20 cellular contexts compared by ENCODE assay signal in the genomic region with DNA sequence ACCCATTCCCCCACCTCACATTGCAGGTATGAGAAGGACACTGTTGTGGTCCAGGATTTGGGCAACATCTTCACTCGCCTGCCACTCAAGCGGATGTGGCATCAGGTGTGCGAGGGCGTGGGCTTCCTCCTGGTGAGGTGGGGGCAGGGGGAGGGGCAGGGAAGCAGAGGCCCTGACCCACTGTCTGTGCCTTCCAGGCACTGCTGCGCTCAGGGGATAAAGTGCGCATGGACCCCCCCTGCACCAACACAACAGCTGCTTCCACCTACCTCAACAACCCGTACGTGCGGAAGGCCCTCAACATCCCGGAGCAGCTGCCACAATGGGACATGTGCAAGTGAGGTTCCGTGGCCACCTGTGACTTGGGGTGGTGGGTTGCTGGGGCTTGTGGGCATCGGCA. TPM values are rescaled to one million over a fixed set of nuclear protein-coding genes. Genes with fewer than 3 reads are reported as not detected.
A peak's percentile ranks its signal among the peaks of the same experiment; 100 is the strongest.
DNase-seq lines count a peak whose midpoint lies in the region; ATAC-seq, FAIRE-seq and TF ChIP-seq lines count a peak whose summit lies in the region.
"Had no signal": no experiment of that assay in that cellular context is flagged by ENCODE, and none has a peak within 500 bp of the region (broad histone marks: within the 10 kb centered on the region; RNA-seq: fewer than 3 reads in every experiment).

No MANE protein-coding gene starts in this region.

- no peak overlapping the region for H3K4me3 ChIP-seq in HepG2 (replicated peaks in 1 of 3; ENCODE audit: insufficient read depth in 1 of 3, low read depth in 2 of 3, low read length in 3 of 3)
- no peak overlapping the region for H3K4me3 ChIP-seq in right lobe of liver
- H3K4me3 ChIP-seq: BLaER1 treated with 17β-estradiol and CSF1 and Interleukin-3, amounts not matched to agents 10 nM and 100 nM; GM12878; HAP-1 had no signal

- H3K36me3 ChIP-seq in HepG2 (replicated peaks in 1 of 2; ENCODE audit: control insufficient read depth in 1 of 2, insufficient read depth in 2 of 2, low read length in 2 of 2) (peaks cover 51 to 63% of the 10 kb centered on the region in 2 experiments), right lobe of liver (peaks cover 0 to 38% (median 19%) of the 10 kb centered on the region in 4 donors)

- DNase-seq in HepG2 (ENCODE audit: low spot score) = no peak
- no peak for DNase-seq in right lobe of liver
- DNase-seq in dedifferentiated amniotic fluid mesenchymal stem cell (ENCODE audit: extremely low spot score) = peak; percentile 9
- DNase-seq in neural crest cell (ENCODE audit: low read depth, low spot score) = no peak
- DNase-seq in DMS79 (lab: John Stamatoyannopoulos, UW) = no peak
- no peak for DNase-seq in HUDEP-2 (lab: John Stamatoyannopoulos, UW; ENCODE audit: unreplicated experiment in 76 of 76)
- DNase-seq: AML-193; Calu3; CD4-positive, CD25-positive, alpha-beta regulatory T cell; DMS 273 treated with DMSO at 0.1 percent for 48 hours; GOT3; KBM-7 had no signal

- H3K9ac ChIP-seq in HepG2 (ENCODE audit: insufficient read depth, low read depth, low read length) = no peak overlapping the region
- H3K9ac ChIP-seq: BLaER1 treated with 17β-estradiol and CSF1 and Interleukin-3, amounts not matched to agents 10 nM and 100 nM had no signal

- no peak for TF ChIP-seq RAD21 in HepG2 (CRISPR knock-in tag; IDR thresholded peaks at IDR 0.05)

- in situ Hi-C loops in HepG2 (cut with HindIII; ENCODE audit: extremely low pct_ligation_motif_present, low pct_unique_long_range_greater_than_20kb) = loop anchor here (5.0 kb wide), 2 partner anchors 38 to 68 kb away; partner anchors contain the start of gene PCIF1

- H4K20me1 ChIP-seq in HepG2 (ENCODE audit: insufficient read depth, low read length) = no peaks in the 10 kb centered on the region

- H3K9me3 Mint-ChIP-seq in neural crest cell = no peaks in the 10 kb centered on the region
- H3K9me3 Mint-ChIP-seq: CD4-positive, CD25-positive, alpha-beta regulatory T cell had no signal

- no peaks in the 10 kb centered on the region for H3K27me3 ChIP-seq in HepG2 (ENCODE audit: control insufficient read depth in 1 of 2, insufficient read depth in 2 of 2, low read length in 2 of 2)
- H3K27me3 ChIP-seq in right lobe of liver = no peaks in the 10 kb centered on the region
- H3K27me3 ChIP-seq: BLaER1 treated with 17β-estradiol and CSF1 and Interleukin-3, amounts not matched to agents 10 nM and 100 nM had no signal

- no TSS peak for BruUV-seq in HepG2 (replicated peaks; lab: Mats Ljungman, UMichigan)

- peaks cover 23% of the 10 kb centered on the region for H3K4me1 Mint-ChIP-seq in neural crest cell

- no peaks in the 10 kb centered on the region for H3K36me3 Mint-ChIP-seq in neural crest cell (ENCODE audit: low read depth)

- H3K4me2 ChIP-seq in HepG2 (ENCODE audit: low read depth, low read length) = no peak overlapping the region

- ATAC-seq in HepG2 = no peak
- ATAC-seq in right lobe of liver = no peak
- no peak for ATAC-seq in GM19035 (IDR thresholded peaks at IDR 0.05; ENCODE audit: unreplicated experiment)
- no peak for ATAC-seq in GM19467 (IDR thresholded peaks at IDR 0.05; ENCODE audit: unreplicated experiment)
- ATAC-seq: GM12878 had no signal

- 77% methylated on average over 6 of the region's 12 CpGs for WGBS in HepG2 (ENCODE audit: low lambda C conversion rate)
- WGBS in right lobe of liver (ENCODE audit: insufficient coverage, low coverage, low lambda C conversion rate, missing lambda C conversion rate) = no CpG with 5 or more reads among the region's 12 CpGs

- TF ChIP-seq POLR2A in HepG2 (IDR thresholded peaks at IDR 0.05; ENCODE audit: insufficient read depth in 1 of 2, low read depth in 2 of 2, low read length in 2 of 2) = peak; percentile 20 to 45; a peak in 1 of 4 replicates
- TF ChIP-seq POLR2A in right lobe of liver (IDR thresholded peaks at IDR 0.05) = no peak

- no peak overlapping the region for H3K27ac ChIP-seq in HepG2 (ENCODE audit: extremely low read length, insufficient read depth, low read length)
- no peak overlapping the region for H3K27ac ChIP-seq in right lobe of liver
- H3K27ac ChIP-seq: 22Rv1; BLaER1 treated with 17β-estradiol and CSF1 and Interleukin-3, amounts not matched to agents 10 nM and 100 nM had no signal

- intact Hi-C loops in HepG2 (cut with micrococcal nuclease; ENCODE audit: unreplicated experiment) = no loop called here
- intact Hi-C loops in right lobe of liver (cut with DNase I) = loop anchor here in 1 of 2 donors (10.0 kb wide), 1 partner anchor 50 kb away; no protein-coding TSS in a partner anchor

- H3K4me1 ChIP-seq in HepG2 (ENCODE audit: insufficient read depth, low read length) = peaks cover 26% of the 10 kb centered on the region
- H3K4me1 ChIP-seq in right lobe of liver = peaks cover 0 to 25% (median 3%) of the 10 kb centered on the region in 4 donors

- CTCF ChIA-PET in HepG2 (lab: Yijun Ruan, JAX; ENCODE audit: low intra/inter-chr PET ratio, low total read pairs) = no interaction called here

- no peak overlapping the region for H3K27ac Mint-ChIP-seq in neural crest cell (ENCODE audit: unreplicated experiment)

- no peaks in the 10 kb centered on the region for H3K9me3 ChIP-seq in HepG2 (ENCODE audit: low read length)
- no peaks in the 10 kb centered on the region for H3K9me3 ChIP-seq in right lobe of liver
- H3K9me3 ChIP-seq: BLaER1 treated with 17β-estradiol and CSF1 and Interleukin-3, amounts not matched to agents 10 nM and 100 nM; HAP-1 had no signal

- H3K4me3 Mint-ChIP-seq in neural crest cell = peak overlapping the region; percentile 49

- H3K27me3 Mint-ChIP-seq in neural crest cell (ENCODE audit: low read depth) = peaks cover 14% of the 10 kb centered on the region
- H3K27me3 Mint-ChIP-seq: CD4-positive, CD25-positive, alpha-beta regulatory T cell had no signal

- FAIRE-seq in HepG2 (lab: Jason Lieb, UNC) = no peak
- FAIRE-seq: GM12878, GM18507 had no signal

- H3K79me2 ChIP-seq in HepG2 (ENCODE audit: insufficient read depth, low read length) = peaks cover 23% of the 10 kb centered on the region

- no peak overlapping the region for H2AFZ ChIP-seq in HepG2 (ENCODE audit: low read length)

- POLR2A ChIA-PET in HepG2 (lab: Yijun Ruan, JAX) = interaction anchor here (7.3 to 8.1 kb wide), 3 partner anchors 13 to 32 kb away, joined by 74 to 164 read pairs (median 100); partner anchors contain the start of gene PLTP

- TF ChIP-seq CTCF in HepG2 (CRISPR knock-in tag; IDR thresholded peaks at IDR 0.05) = no peak
- no peak for TF ChIP-seq CTCF in right lobe of liver (IDR thresholded peaks at IDR 0.05)
- TF ChIP-seq CTCF in neural crest cell (conservative IDR thresholded peaks at IDR 0.05) = no peak

- TF ChIP-seq EP300 in HepG2 (IDR thresholded peaks at IDR 0.05; ENCODE audit: low read depth in 2 of 2, low read length in 2 of 2) (no peak), HepG2 (CRISPR knock-in tag; IDR thresholded peaks at IDR 0.05; ENCODE audit: borderline replicate concordance) (no peak)

RNA-seq across cellular contexts. Expression of gene CTSA, which starts 3.7 kb away (rescaled TPM):
- 63.8 and 202 TPM in 2 replicates for total RNA-seq in HepG2 (2016; rRNA removed; fragmentation: Illumina TruSeq; extraction: Trizol)
- total RNA-seq in HepG2 (2016; cell fraction: cytosol; rRNA removed; fragmentation: Illumina TruSeq; extraction: Trizol; ENCODE audit: low read depth) = 83.9 and 87.3 TPM in 2 replicates
- 57.2 and 212 TPM in 2 replicates for total RNA-seq in HepG2 (2016; cell fraction: insoluble cytoplasmic fraction; rRNA removed; fragmentation: Illumina TruSeq; extraction: Trizol)
- 50.4 and 53.1 TPM in 2 replicates for total RNA-seq in HepG2 (2016; cell fraction: membrane; rRNA removed; fragmentation: Illumina TruSeq; extraction: Trizol)
- 213 and 263 TPM in 2 replicates for total RNA-seq in HepG2 (2016; cell fraction: nucleus; rRNA removed; fragmentation: Illumina TruSeq; extraction: Trizol)
- polyA plus RNA-seq in HepG2 (2011; rRNA removed) = 222 and 231 TPM in 2 replicates
- polyA plus RNA-seq in HepG2 (2011; cell fraction: cytosol; rRNA removed) = 240 and 265 TPM in 2 replicates
- polyA plus RNA-seq in HepG2 (2011; cell fraction: nucleus; rRNA removed) = 851 and 910 TPM in 2 replicates
- 102 and 105 TPM in 2 replicates for polyA plus RNA-seq in HepG2 (2012)
- polyA plus RNA-seq in HepG2 (2016; cell fraction: cytosol; fragmentation: Illumina TruSeq; extraction: Trizol; ENCODE audit: low read depth) = 37.4 and 39.2 TPM in 2 replicates
- 82.4 and 101 TPM in 2 replicates for polyA plus RNA-seq in HepG2 (2016; cell fraction: insoluble cytoplasmic fraction; fragmentation: Illumina TruSeq; extraction: Trizol; ENCODE audit: low read depth)
- 45.6 and 51.6 TPM in 2 replicates for polyA plus RNA-seq in HepG2 (2016; cell fraction: membrane; fragmentation: Illumina TruSeq; extraction: Trizol; ENCODE audit: low read depth)
- 573 and 587 TPM in 2 replicates for polyA plus RNA-seq in HepG2 (2016; cell fraction: nucleus; fragmentation: Illumina TruSeq; extraction: Trizol; ENCODE audit: insufficient read depth, low read depth)
- 289 and 410 TPM in 2 replicates for polyA minus RNA-seq in HepG2 (2011; rRNA and poly(A)+ RNA removed; ENCODE audit: low replicate concordance)
- polyA minus RNA-seq in HepG2 (2011; cell fraction: cytosol; rRNA and poly(A)+ RNA removed) = 109 and 118 TPM in 2 replicates
- polyA minus RNA-seq in HepG2 (2011; cell fraction: nucleus; rRNA and poly(A)+ RNA removed) = 292 and 323 TPM in 2 replicates
- total RNA-seq in right lobe of liver = 100 to 1,000 TPM in 3 of 6 experiments, 10 to 100 TPM in 3; 54.4 to 194 (median 134) TPM
- total RNA-seq in neural crest cell = 49.7 and 55.3 TPM in 2 replicates

RNA-seq across cellular contexts. Expression of gene NEURL2, which starts 3.8 kb away (rescaled TPM):
- total RNA-seq in HepG2 (2016; rRNA removed; fragmentation: Illumina TruSeq; extraction: Trizol) (4.1 and 9.7 TPM in 2 replicates), right lobe of liver (1 to 10 TPM; 3.6 to 8.8 (median 5.4) TPM), neural crest cell (3.3 and 3.5 TPM in 2 replicates)
- total RNA-seq in HepG2 (2016; cell fraction: cytosol; rRNA removed; fragmentation: Illumina TruSeq; extraction: Trizol; ENCODE audit: low read depth) = 6.7 and 8.8 TPM in 2 replicates
- total RNA-seq in HepG2 (2016; cell fraction: insoluble cytoplasmic fraction; rRNA removed; fragmentation: Illumina TruSeq; extraction: Trizol) = 6.0 and 9.5 TPM in 2 replicates
- total RNA-seq in HepG2 (2016; cell fraction: membrane; rRNA removed; fragmentation: Illumina TruSeq; extraction: Trizol) = 7.3 and 9.1 TPM in 2 replicates
- total RNA-seq in HepG2 (2016; cell fraction: nucleus; rRNA removed; fragmentation: Illumina TruSeq; extraction: Trizol) = 14.4 and 18.5 TPM in 2 replicates
- 7.2 and 12.2 TPM in 2 replicates for polyA plus RNA-seq in HepG2 (2011; rRNA removed)
- polyA plus RNA-seq in HepG2 (2011; cell fraction: cytosol; rRNA removed) = 3.7 and 6.3 TPM in 2 replicates
- 57.9 and 58.9 TPM in 2 replicates for polyA plus RNA-seq in HepG2 (2011; cell fraction: nucleus; rRNA removed)
- polyA plus RNA-seq in HepG2 (2012) = 4.2 and 4.6 TPM in 2 replicates
- polyA plus RNA-seq in HepG2 (2016; cell fraction: cytosol; fragmentation: Illumina TruSeq; extraction: Trizol; ENCODE audit: low read depth) = 4.1 and 4.3 TPM in 2 replicates
- 4.2 and 4.9 TPM in 2 replicates for polyA plus RNA-seq in HepG2 (2016; cell fraction: insoluble cytoplasmic fraction; fragmentation: Illumina TruSeq; extraction: Trizol; ENCODE audit: low read depth)
- polyA plus RNA-seq in HepG2 (2016; cell fraction: membrane; fragmentation: Illumina TruSeq; extraction: Trizol; ENCODE audit: low read depth) = 3.9 and 4.0 TPM in 2 replicates
- polyA plus RNA-seq in HepG2 (2016; cell fraction: nucleus; fragmentation: Illumina TruSeq; extraction: Trizol; ENCODE audit: insufficient read depth, low read depth) = 18.5 and 19.4 TPM in 2 replicates
- 1.3 and 16.0 TPM in 2 replicates for polyA minus RNA-seq in HepG2 (2011; rRNA and poly(A)+ RNA removed; ENCODE audit: low replicate concordance)
- 1.9 and 2.1 TPM in 2 replicates for polyA minus RNA-seq in HepG2 (2011; cell fraction: cytosol; rRNA and poly(A)+ RNA removed)
- 24.2 and 27.4 TPM in 2 replicates for polyA minus RNA-seq in HepG2 (2011; cell fraction: nucleus; rRNA and poly(A)+ RNA removed)

RNA-seq across cellular contexts. Expression of gene SPATA25, which starts 7.4 kb away (rescaled TPM):
- total RNA-seq in HepG2 (2016; rRNA removed; fragmentation: Illumina TruSeq; extraction: Trizol) (3.3 and 7.6 TPM in 2 replicates), right lobe of liver (1 to 10 TPM in 5 of 6 experiments, under 1 TPM in 1; 0.50 to 3.2 (median 2.0) TPM), neural crest cell (0.41 and 2.2 TPM in 2 replicates)
- 0.35 and 0.40 TPM in 2 replicates for total RNA-seq in HepG2 (2016; cell fraction: cytosol; rRNA removed; fragmentation: Illumina TruSeq; extraction: Trizol; ENCODE audit: low read depth)
- 2.3 and 8.1 TPM in 2 replicates for total RNA-seq in HepG2 (2016; cell fraction: insoluble cytoplasmic fraction; rRNA removed; fragmentation: Illumina TruSeq; extraction: Trizol)
- total RNA-seq in HepG2 (2016; cell fraction: membrane; rRNA removed; fragmentation: Illumina TruSeq; extraction: Trizol) = 2.3 TPM in 2 replicates
- 13.0 and 19.1 TPM in 2 replicates for total RNA-seq in HepG2 (2016; cell fraction: nucleus; rRNA removed; fragmentation: Illumina TruSeq; extraction: Trizol)
- 4.8 and 8.9 TPM in 2 replicates for polyA plus RNA-seq in HepG2 (2011; rRNA removed)
- 1.8 and 3.7 TPM in 2 replicates for polyA plus RNA-seq in HepG2 (2011; cell fraction: cytosol; rRNA removed)
- polyA plus RNA-seq in HepG2 (2011; cell fraction: nucleus; rRNA removed) = 44.5 and 49.8 TPM in 2 replicates
- polyA plus RNA-seq in HepG2 (2012) = 2.1 and 3.2 TPM in 2 replicates
- 0.34 and 0.51 TPM in 2 replicates for polyA plus RNA-seq in HepG2 (2016; cell fraction: cytosol; fragmentation: Illumina TruSeq; extraction: Trizol; ENCODE audit: low read depth)
- 1.0 and 1.7 TPM in 2 replicates for polyA plus RNA-seq in HepG2 (2016; cell fraction: insoluble cytoplasmic fraction; fragmentation: Illumina TruSeq; extraction: Trizol; ENCODE audit: low read depth)
- polyA plus RNA-seq in HepG2 (2016; cell fraction: membrane; fragmentation: Illumina TruSeq; extraction: Trizol; ENCODE audit: low read depth) = 0.37 and 1.7 TPM in 2 replicates
- polyA plus RNA-seq in HepG2 (2016; cell fraction: nucleus; fragmentation: Illumina TruSeq; extraction: Trizol; ENCODE audit: insufficient read depth, low read depth) = 23.9 and 34.2 TPM in 2 replicates
- polyA minus RNA-seq in HepG2 (2011; rRNA and poly(A)+ RNA removed; ENCODE audit: low replicate concordance) = 3.0 and 7.4 TPM in 2 replicates
- 1.8 and 2.4 TPM in 2 replicates for polyA minus RNA-seq in HepG2 (2011; cell fraction: cytosol; rRNA and poly(A)+ RNA removed)
- polyA minus RNA-seq in HepG2 (2011; cell fraction: nucleus; rRNA and poly(A)+ RNA removed) = 19.0 and 20.9 TPM in 2 replicates
- total RNA-seq: G401 had no signal
- polyA plus RNA-seq: CD4-positive, CD25-positive, alpha-beta regulatory T cell had no signal

RNA-seq across cellular contexts. Expression of gene ZSWIM1, which starts 13.8 kb away (rescaled TPM):
- total RNA-seq in HepG2 (2016; rRNA removed; fragmentation: Illumina TruSeq; extraction: Trizol) = 11.7 and 16.5 TPM in 2 replicates
- 3.2 and 3.6 TPM in 2 replicates for total RNA-seq in HepG2 (2016; cell fraction: cytosol; rRNA removed; fragmentation: Illumina TruSeq; extraction: Trizol; ENCODE audit: low read depth)
- total RNA-seq in HepG2 (2016; cell fraction: insoluble cytoplasmic fraction; rRNA removed; fragmentation: Illumina TruSeq; extraction: Trizol) = 12.7 and 15.4 TPM in 2 replicates
- total RNA-seq in HepG2 (2016; cell fraction: membrane; rRNA removed; fragmentation: Illumina TruSeq; extraction: Trizol) = 11.0 and 11.3 TPM in 2 replicates
- 5.7 and 7.6 TPM in 2 replicates for total RNA-seq in HepG2 (2016; cell fraction: nucleus; rRNA removed; fragmentation: Illumina TruSeq; extraction: Trizol)
- polyA plus RNA-seq in HepG2 (2011; rRNA removed) = 9.0 and 9.5 TPM in 2 replicates
- 7.0 and 7.5 TPM in 2 replicates for polyA plus RNA-seq in HepG2 (2011; cell fraction: cytosol; rRNA removed)
- polyA plus RNA-seq in HepG2 (2011; cell fraction: nucleus; rRNA removed) = 12.5 and 14.3 TPM in 2 replicates
- 10.5 and 11.2 TPM in 2 replicates for polyA plus RNA-seq in HepG2 (2012)
- 2.1 TPM in 2 replicates for polyA plus RNA-seq in HepG2 (2016; cell fraction: cytosol; fragmentation: Illumina TruSeq; extraction: Trizol; ENCODE audit: low read depth)
- polyA plus RNA-seq in HepG2 (2016; cell fraction: insoluble cytoplasmic fraction; fragmentation: Illumina TruSeq; extraction: Trizol; ENCODE audit: low read depth) = 13.3 and 15.8 TPM in 2 replicates
- polyA plus RNA-seq in HepG2 (2016; cell fraction: membrane; fragmentation: Illumina TruSeq; extraction: Trizol; ENCODE audit: low read depth) = 5.7 and 6.2 TPM in 2 replicates
- polyA plus RNA-seq in HepG2 (2016; cell fraction: nucleus; fragmentation: Illumina TruSeq; extraction: Trizol; ENCODE audit: insufficient read depth, low read depth) = 12.4 and 13.9 TPM in 2 replicates
- 41.6 and 51.8 TPM in 2 replicates for polyA minus RNA-seq in HepG2 (2011; rRNA and poly(A)+ RNA removed; ENCODE audit: low replicate concordance)
- 12.9 and 15.0 TPM in 2 replicates for polyA minus RNA-seq in HepG2 (2011; cell fraction: cytosol; rRNA and poly(A)+ RNA removed)
- 10.4 and 12.7 TPM in 2 replicates for polyA minus RNA-seq in HepG2 (2011; cell fraction: nucleus; rRNA and poly(A)+ RNA removed)
- 1 to 10 TPM; 2.4 to 3.3 (median 3.1) TPM for total RNA-seq in right lobe of liver
- 16.6 and 17.0 TPM in 2 replicates for total RNA-seq in neural crest cell

RNA-seq across cellular contexts. Expression of gene PLTP, which starts 17.2 kb away (rescaled TPM):
- total RNA-seq in HepG2 (2016; rRNA removed; fragmentation: Illumina TruSeq; extraction: Trizol) (7.0 and 16.9 TPM in 2 replicates), right lobe of liver (10 to 100 TPM in 5 of 6 experiments, 1 to 10 TPM in 1; 9.6 to 70.2 (median 35.6) TPM), neural crest cell (56.6 and 61.0 TPM in 2 replicates)
- 3.6 and 5.4 TPM in 2 replicates for total RNA-seq in HepG2 (2016; cell fraction: cytosol; rRNA removed; fragmentation: Illumina TruSeq; extraction: Trizol; ENCODE audit: low read depth)
- total RNA-seq in HepG2 (2016; cell fraction: insoluble cytoplasmic fraction; rRNA removed; fragmentation: Illumina TruSeq; extraction: Trizol) = 5.7 and 18.2 TPM in 2 replicates
- total RNA-seq in HepG2 (2016; cell fraction: membrane; rRNA removed; fragmentation: Illumina TruSeq; extraction: Trizol) = 6.1 and 6.9 TPM in 2 replicates
- total RNA-seq in HepG2 (2016; cell fraction: nucleus; rRNA removed; fragmentation: Illumina TruSeq; extraction: Trizol) = 18.3 and 22.2 TPM in 2 replicates
- 28.6 and 30.7 TPM in 2 replicates for polyA plus RNA-seq in HepG2 (2011; rRNA removed)
- 26.4 and 36.2 TPM in 2 replicates for polyA plus RNA-seq in HepG2 (2011; cell fraction: cytosol; rRNA removed)
- 25.4 and 33.0 TPM in 2 replicates for polyA plus RNA-seq in HepG2 (2011; cell fraction: nucleus; rRNA removed)
- polyA plus RNA-seq in HepG2 (2012) = 13.5 and 20.7 TPM in 2 replicates
- polyA plus RNA-seq in HepG2 (2016; cell fraction: cytosol; fragmentation: Illumina TruSeq; extraction: Trizol; ENCODE audit: low read depth) = 6.3 and 6.9 TPM in 2 replicates
- polyA plus RNA-seq in HepG2 (2016; cell fraction: insoluble cytoplasmic fraction; fragmentation: Illumina TruSeq; extraction: Trizol; ENCODE audit: low read depth) = 7.2 and 10.5 TPM in 2 replicates
- 7.7 and 8.9 TPM in 2 replicates for polyA plus RNA-seq in HepG2 (2016; cell fraction: membrane; fragmentation: Illumina TruSeq; extraction: Trizol; ENCODE audit: low read depth)
- polyA plus RNA-seq in HepG2 (2016; cell fraction: nucleus; fragmentation: Illumina TruSeq; extraction: Trizol; ENCODE audit: insufficient read depth, low read depth) = 31.7 and 37.7 TPM in 2 replicates
- 3.3 and 51.4 TPM in 2 replicates for polyA minus RNA-seq in HepG2 (2011; rRNA and poly(A)+ RNA removed; ENCODE audit: low replicate concordance)
- 17.1 and 20.1 TPM in 2 replicates for polyA minus RNA-seq in HepG2 (2011; cell fraction: cytosol; rRNA and poly(A)+ RNA removed)
- 8.1 and 10.7 TPM in 2 replicates for polyA minus RNA-seq in HepG2 (2011; cell fraction: nucleus; rRNA and poly(A)+ RNA removed)
